18 cellular contexts compared by ENCODE assay signal in genomic region chr22:22043296-22044078, GRCh38.
DNase-seq lines count a peak whose midpoint lies in the region; TF ChIP-seq lines count a peak whose summit lies in the region.
"Had no signal": no experiment of that assay in that cellular context is flagged by ENCODE, and none has a peak within 500 bp of the region (broad histone marks: within the 10 kb centered on the region; RNA-seq: fewer than 3 reads in every experiment).

No MANE protein-coding gene starts in this region.

- H2BK12ac ChIP-seq in mesenchymal stem cell (ENCODE audit: low read length in 2 of 2), result no peak overlapping the region

- no peaks in the 10 kb centered on the region for H3K4me1 Mint-ChIP-seq in activated CD4-positive, alpha-beta memory T cell treated with anti-CD3 and anti-CD28 coated beads, Interleukin-2, amount 10 ng/mL, durations not matched to agents 7 days and 5 days
- H3K4me1 Mint-ChIP-seq: CD14-positive monocyte, endodermal cell had no signal

- H2AFZ ChIP-seq in mesenchymal stem cell (ENCODE audit: low read depth, low read length), result peak overlapping the region; percentile 31

- H2BK15ac ChIP-seq in mesenchymal stem cell (ENCODE audit: low read depth, poor library complexity, severe bottlenecking) (no peak overlapping the region), mesendoderm (replicated peaks; ENCODE audit: low read depth) (no peak overlapping the region)

- CTCF ChIA-PET in GM10248 (lab: Yijun Ruan, JAX), result interaction anchor here (1.3 to 7.4 kb wide), 8 partner anchors 11 to 278 kb away, joined by 3 to 80 read pairs (median 4); no protein-coding TSS in a partner anchor
- CTCF ChIA-PET in activated CD4-positive, alpha-beta memory T cell treated with anti-CD3 and anti-CD28 coated beads, Interleukin-2, amount 10 ng/mL, durations not matched to agents 7 days and 5 days (lab: Charles Lee), result interaction anchor here (2.3 kb wide), 1 partner anchor 17 kb away, joined by 9 read pairs; no protein-coding TSS in a partner anchor

- H3K9me3 Mint-ChIP-seq in activated CD4-positive, alpha-beta memory T cell treated with anti-CD3 and anti-CD28 coated beads, Interleukin-2, amount 10 ng/mL, durations not matched to agents 7 days and 5 days, result no peaks in the 10 kb centered on the region
- H3K9me3 Mint-ChIP-seq: brain, endodermal cell had no signal

- H3K4me1 ChIP-seq in mesenchymal stem cell (ENCODE audit: control insufficient read depth, insufficient read depth, low read depth, low read length) (no peaks in the 10 kb centered on the region), mesendoderm (ENCODE audit: control insufficient read depth, low read depth, low read length) (no peaks in the 10 kb centered on the region), BE2C (no peaks in the 10 kb centered on the region)
- H3K4me1 ChIP-seq: sigmoid colon had no signal

- no peak overlapping the region for H3K4me3 ChIP-seq in mesenchymal stem cell (ENCODE audit: insufficient read depth in 1 of 2, low read depth in 1 of 2, low read length in 2 of 2)
- no peak overlapping the region for H3K4me3 ChIP-seq in mesendoderm (ENCODE audit: low read length)
- no peak overlapping the region for H3K4me3 ChIP-seq in BE2C (ENCODE audit: low read depth, low read length)
- H3K4me3 ChIP-seq: sigmoid colon had no signal

- no peak overlapping the region for H3K27ac Mint-ChIP-seq in activated CD4-positive, alpha-beta memory T cell treated with anti-CD3 and anti-CD28 coated beads, Interleukin-2, amount 10 ng/mL, durations not matched to agents 7 days and 5 days
- H3K27ac Mint-ChIP-seq: brain, endodermal cell had no signal

- no peak overlapping the region for H2BK120ac ChIP-seq in mesenchymal stem cell (ENCODE audit: low read depth, low read length)
- H2BK120ac ChIP-seq in mesendoderm (ENCODE audit: low read depth, low read length), result no peak overlapping the region

- POLR2A ChIA-PET in GM10248 (lab: Yijun Ruan, JAX), result no interaction called here
- POLR2A ChIA-PET in activated CD4-positive, alpha-beta memory T cell treated with anti-CD3 and anti-CD28 coated beads, Interleukin-2, amount 10 ng/mL, durations not matched to agents 7 days and 5 days (lab: Charles Lee), result no interaction called here

- DNase-seq in GM10248 (ENCODE audit: extremely low spot score), result peak; percentile 67
- DNase-seq in NAMALWA (ENCODE audit: low spot score), result peak; percentile 73
- no peak for DNase-seq in mesenchymal stem cell
- no peak for DNase-seq in mesendoderm
- no peak for DNase-seq in NCI-H82 treated with DMSO at 0.1 percent for 48 hours (lab: John Stamatoyannopoulos, UW; ENCODE audit: unreplicated experiment)
- no peak for DNase-seq in activated CD4-positive, alpha-beta memory T cell treated with anti-CD3 and anti-CD28 coated beads, Interleukin-2, amount 10 ng/mL, durations not matched to agents 7 days and 5 days
- no peak for DNase-seq in BE2C
- DNase-seq: ACHN; activated CD4-positive, alpha-beta T cell treated with anti-CD3 and anti-CD28 coated beads for 48 hours; activated CD8-positive, alpha-beta memory T cell treated with anti-CD3 and anti-CD28 coated beads, Interleukin-2, amount 50 U/mL, for 48 hours; endodermal cell; GDM1; NCI-H2107; NCI-H510A; sigmoid colon had no signal

- H2AK5ac ChIP-seq in mesenchymal stem cell (ENCODE audit: low read length, severe bottlenecking) (no peak overlapping the region), mesendoderm (ENCODE audit: low read length) (no peak overlapping the region)

- H3K14ac ChIP-seq in mesenchymal stem cell (ENCODE audit: low read length in 2 of 2), result no peak overlapping the region

- H3K36me3 ChIP-seq in mesenchymal stem cell (ENCODE audit: control insufficient read depth in 1 of 2, insufficient read depth in 2 of 2, low read depth in 1 of 2, low read length in 2 of 2) (no peaks in the 10 kb centered on the region), mesendoderm (ENCODE audit: control insufficient read depth, insufficient read depth, low read length) (no peaks in the 10 kb centered on the region), BE2C (no peaks in the 10 kb centered on the region)
- H3K36me3 ChIP-seq: sigmoid colon had no signal

- H3K36me3 Mint-ChIP-seq in activated CD4-positive, alpha-beta memory T cell treated with anti-CD3 and anti-CD28 coated beads, Interleukin-2, amount 10 ng/mL, durations not matched to agents 7 days and 5 days (ENCODE audit: low read depth), result no peaks in the 10 kb centered on the region
- H3K36me3 Mint-ChIP-seq: brain, CD14-positive monocyte had no signal

- H3K9ac ChIP-seq in mesenchymal stem cell (ENCODE audit: low read length), result no peak overlapping the region
- H3K9ac ChIP-seq in mesendoderm (ENCODE audit: low read length), result no peak overlapping the region

- H4K8ac ChIP-seq in mesenchymal stem cell (ENCODE audit: low read length) (no peak overlapping the region), mesendoderm (ENCODE audit: low read depth, low read length) (no peak overlapping the region)

- no peak overlapping the region for H3K56ac ChIP-seq in mesendoderm (ENCODE audit: low read length)

- H3K4me3 Mint-ChIP-seq in activated CD4-positive, alpha-beta memory T cell treated with anti-CD3 and anti-CD28 coated beads, Interleukin-2, amount 10 ng/mL, durations not matched to agents 7 days and 5 days, result no peak overlapping the region
- H3K4me3 Mint-ChIP-seq: brain, CD14-positive monocyte, endodermal cell had no signal

- H3K23ac ChIP-seq in mesenchymal stem cell (ENCODE audit: low read length in 2 of 2) (no peak overlapping the region), mesendoderm (ENCODE audit: low read length) (no peak overlapping the region)

- no peak overlapping the region for H4K91ac ChIP-seq in mesenchymal stem cell (ENCODE audit: low read length)

- H3K79me1 ChIP-seq in mesenchymal stem cell (replicated peaks; ENCODE audit: low read length, poor library complexity, severe bottlenecking) (no peaks in the 10 kb centered on the region), mesendoderm (ENCODE audit: low read length) (no peaks in the 10 kb centered on the region)

- no peak overlapping the region for H4K5ac ChIP-seq in mesendoderm (ENCODE audit: low read length)

- H3K4ac ChIP-seq in mesenchymal stem cell (ENCODE audit: low read depth in 1 of 2, low read length in 2 of 2) (no peak overlapping the region), mesendoderm (ENCODE audit: low read depth, low read length) (no peak overlapping the region)

- 55% methylated on average over 9 of the region's 11 CpGs for WGBS in mesenchymal stem cell
- WGBS in mesendoderm (ENCODE audit: extremely low coverage, insufficient coverage, low lambda C conversion rate), result no CpG with 5 or more reads among the region's 11 CpGs

- H3K4me2 ChIP-seq in mesenchymal stem cell (ENCODE audit: low read length, poor library complexity, severe bottlenecking) (no peak overlapping the region), mesendoderm (ENCODE audit: low read length) (no peak overlapping the region)

- H3K27me3 ChIP-seq in mesenchymal stem cell (ENCODE audit: control insufficient read depth in 1 of 2, insufficient read depth in 1 of 2, low read length in 2 of 2) (peaks cover 44 to 47% of the 10 kb centered on the region in 2 experiments), mesendoderm (ENCODE audit: insufficient read depth, low read length, poor library complexity) (peaks cover 4% of the 10 kb centered on the region), BE2C (peaks cover 35% of the 10 kb centered on the region)
- H3K27me3 ChIP-seq: sigmoid colon had no signal

- H2BK5ac ChIP-seq in mesenchymal stem cell (ENCODE audit: low read depth, low read length, poor library complexity, severe bottlenecking), result no peak overlapping the region
- no peak overlapping the region for H2BK5ac ChIP-seq in mesendoderm (ENCODE audit: low read length)

- H3K27ac ChIP-seq in mesenchymal stem cell (ENCODE audit: low read length, poor library complexity, severe bottlenecking) (no peak overlapping the region), mesendoderm (ENCODE audit: low read depth, low read length) (no peak overlapping the region)
- H3K27ac ChIP-seq: sigmoid colon had no signal

- H3K9me3 ChIP-seq in mesenchymal stem cell (ENCODE audit: control insufficient read depth, low read length) (no peaks in the 10 kb centered on the region), BE2C (no peaks in the 10 kb centered on the region; the same call in 1 of the 2 replicates)
- H3K9me3 ChIP-seq: sigmoid colon had no signal

- TF ChIP-seq POLR2A in GM19099 (IDR thresholded peaks at IDR 0.05; ENCODE audit: extremely low read depth, insufficient read length, low read depth), result peak; percentile 34

- H3K79me2 ChIP-seq in mesendoderm (ENCODE audit: control insufficient read depth, insufficient read depth, low read length), result no peaks in the 10 kb centered on the region

- TF ChIP-seq CTCF in GM10248 (IDR thresholded peaks at IDR 0.05; ENCODE audit: control extremely low read depth, extremely low read depth, low read depth, missing control alignments) (no peak), BE2C (IDR thresholded peaks at IDR 0.05; ENCODE audit: low read depth, low read length) (no peak)

- peaks cover 33% of the 10 kb centered on the region for H3K27me3 Mint-ChIP-seq in activated CD4-positive, alpha-beta memory T cell treated with anti-CD3 and anti-CD28 coated beads, Interleukin-2, amount 10 ng/mL, durations not matched to agents 7 days and 5 days

- H3K18ac ChIP-seq in mesenchymal stem cell (ENCODE audit: low read depth in 1 of 2, low read length in 2 of 2) (no peak overlapping the region), mesendoderm (ENCODE audit: low read length) (no peak overlapping the region)

Comparison
In these comparisons a context has a peak if more than half of its experiments do, and no peak if none do; other contexts are left out.
1. DNase-seq: peak in GM10248 (single experiment) and NAMALWA (single experiment); none in mesenchymal stem cell (single experiment), mesendoderm (single experiment), NCI-H82 treated with DMSO at 0.1 percent for 48 hours (single experiment), activated CD4-positive, alpha-beta memory T cell treated with anti-CD3 and anti-CD28 coated beads, Interleukin-2, amount 10 ng/mL, durations not matched to agents 7 days and 5 days (single experiment) and BE2C (single experiment).